In the genomic region with DNA sequence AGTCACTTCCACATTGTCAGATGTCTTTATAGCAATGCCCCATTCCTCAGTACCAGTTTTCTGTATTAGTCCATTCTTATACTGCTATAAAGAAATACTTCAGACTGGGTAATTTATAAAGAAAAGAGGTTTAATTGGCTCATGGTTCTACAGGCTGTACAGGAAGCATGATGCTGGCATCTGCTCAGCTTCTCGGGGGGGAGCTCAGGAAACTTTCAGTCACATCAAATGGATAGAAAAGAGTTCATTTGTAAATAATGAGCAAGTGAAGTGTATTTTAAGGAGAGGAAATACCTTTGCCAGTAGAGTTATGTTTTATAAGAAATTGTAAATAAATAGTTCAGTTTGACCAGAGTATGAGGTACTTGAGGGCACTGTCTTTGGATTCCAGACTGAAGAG, we compare ENCODE assay signal across 2 cellular contexts.
TF ChIP-seq lines count a peak whose summit lies in the region.

No MANE protein-coding gene starts in this region.

TF ChIP-seq in GM23338, 12 proteins besides CTCF, POLR2A, EP300 and RAD21 (continues in another document):
- no peak for TF ChIP-seq ZNF331 (CRISPR knock-in tag; IDR thresholded peaks at IDR 0.05; ENCODE audit: low read depth)
- no peak for TF ChIP-seq ZNF114 (CRISPR knock-in tag; IDR thresholded peaks at IDR 0.05)
- TF ChIP-seq EZH2phosphoT487 (IDR thresholded peaks at IDR 0.05; ENCODE audit: unreplicated experiment) = no peak
- TF ChIP-seq POLR2AphosphoS5 (IDR thresholded peaks at IDR 0.05; ENCODE audit: low read depth) = no peak
- no peak for TF ChIP-seq NANOG (IDR thresholded peaks at IDR 0.05; ENCODE audit: borderline replicate concordance)
- TF ChIP-seq, protein P1, sequence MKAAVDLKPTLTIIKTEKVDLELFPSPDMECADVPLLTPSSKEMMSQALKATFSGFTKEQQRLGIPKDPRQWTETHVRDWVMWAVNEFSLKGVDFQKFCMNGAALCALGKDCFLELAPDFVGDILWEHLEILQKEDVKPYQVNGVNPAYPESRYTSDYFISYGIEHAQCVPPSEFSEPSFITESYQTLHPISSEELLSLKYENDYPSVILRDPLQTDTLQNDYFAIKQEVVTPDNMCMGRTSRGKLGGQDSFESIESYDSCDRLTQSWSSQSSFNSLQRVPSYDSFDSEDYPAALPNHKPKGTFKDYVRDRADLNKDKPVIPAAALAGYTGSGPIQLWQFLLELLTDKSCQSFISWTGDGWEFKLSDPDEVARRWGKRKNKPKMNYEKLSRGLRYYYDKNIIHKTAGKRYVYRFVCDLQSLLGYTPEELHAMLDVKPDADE (IDR thresholded peaks at IDR 0.05) = no peak
- TF ChIP-seq, protein P2, sequence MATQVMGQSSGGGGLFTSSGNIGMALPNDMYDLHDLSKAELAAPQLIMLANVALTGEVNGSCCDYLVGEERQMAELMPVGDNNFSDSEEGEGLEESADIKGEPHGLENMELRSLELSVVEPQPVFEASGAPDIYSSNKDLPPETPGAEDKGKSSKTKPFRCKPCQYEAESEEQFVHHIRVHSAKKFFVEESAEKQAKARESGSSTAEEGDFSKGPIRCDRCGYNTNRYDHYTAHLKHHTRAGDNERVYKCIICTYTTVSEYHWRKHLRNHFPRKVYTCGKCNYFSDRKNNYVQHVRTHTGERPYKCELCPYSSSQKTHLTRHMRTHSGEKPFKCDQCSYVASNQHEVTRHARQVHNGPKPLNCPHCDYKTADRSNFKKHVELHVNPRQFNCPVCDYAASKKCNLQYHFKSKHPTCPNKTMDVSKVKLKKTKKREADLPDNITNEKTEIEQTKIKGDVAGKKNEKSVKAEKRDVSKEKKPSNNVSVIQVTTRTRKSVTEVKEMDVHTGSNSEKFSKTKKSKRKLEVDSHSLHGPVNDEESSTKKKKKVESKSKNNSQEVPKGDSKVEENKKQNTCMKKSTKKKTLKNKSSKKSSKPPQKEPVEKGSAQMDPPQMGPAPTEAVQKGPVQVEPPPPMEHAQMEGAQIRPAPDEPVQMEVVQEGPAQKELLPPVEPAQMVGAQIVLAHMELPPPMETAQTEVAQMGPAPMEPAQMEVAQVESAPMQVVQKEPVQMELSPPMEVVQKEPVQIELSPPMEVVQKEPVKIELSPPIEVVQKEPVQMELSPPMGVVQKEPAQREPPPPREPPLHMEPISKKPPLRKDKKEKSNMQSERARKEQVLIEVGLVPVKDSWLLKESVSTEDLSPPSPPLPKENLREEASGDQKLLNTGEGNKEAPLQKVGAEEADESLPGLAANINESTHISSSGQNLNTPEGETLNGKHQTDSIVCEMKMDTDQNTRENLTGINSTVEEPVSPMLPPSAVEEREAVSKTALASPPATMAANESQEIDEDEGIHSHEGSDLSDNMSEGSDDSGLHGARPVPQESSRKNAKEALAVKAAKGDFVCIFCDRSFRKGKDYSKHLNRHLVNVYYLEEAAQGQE (IDR thresholded peaks at IDR 0.05; ENCODE audit: unreplicated experiment) = no peak
- TF ChIP-seq CREB1 (CRISPR knock-in tag; IDR thresholded peaks at IDR 0.05; ENCODE audit: low read depth) = no peak
- TF ChIP-seq, protein P3, sequence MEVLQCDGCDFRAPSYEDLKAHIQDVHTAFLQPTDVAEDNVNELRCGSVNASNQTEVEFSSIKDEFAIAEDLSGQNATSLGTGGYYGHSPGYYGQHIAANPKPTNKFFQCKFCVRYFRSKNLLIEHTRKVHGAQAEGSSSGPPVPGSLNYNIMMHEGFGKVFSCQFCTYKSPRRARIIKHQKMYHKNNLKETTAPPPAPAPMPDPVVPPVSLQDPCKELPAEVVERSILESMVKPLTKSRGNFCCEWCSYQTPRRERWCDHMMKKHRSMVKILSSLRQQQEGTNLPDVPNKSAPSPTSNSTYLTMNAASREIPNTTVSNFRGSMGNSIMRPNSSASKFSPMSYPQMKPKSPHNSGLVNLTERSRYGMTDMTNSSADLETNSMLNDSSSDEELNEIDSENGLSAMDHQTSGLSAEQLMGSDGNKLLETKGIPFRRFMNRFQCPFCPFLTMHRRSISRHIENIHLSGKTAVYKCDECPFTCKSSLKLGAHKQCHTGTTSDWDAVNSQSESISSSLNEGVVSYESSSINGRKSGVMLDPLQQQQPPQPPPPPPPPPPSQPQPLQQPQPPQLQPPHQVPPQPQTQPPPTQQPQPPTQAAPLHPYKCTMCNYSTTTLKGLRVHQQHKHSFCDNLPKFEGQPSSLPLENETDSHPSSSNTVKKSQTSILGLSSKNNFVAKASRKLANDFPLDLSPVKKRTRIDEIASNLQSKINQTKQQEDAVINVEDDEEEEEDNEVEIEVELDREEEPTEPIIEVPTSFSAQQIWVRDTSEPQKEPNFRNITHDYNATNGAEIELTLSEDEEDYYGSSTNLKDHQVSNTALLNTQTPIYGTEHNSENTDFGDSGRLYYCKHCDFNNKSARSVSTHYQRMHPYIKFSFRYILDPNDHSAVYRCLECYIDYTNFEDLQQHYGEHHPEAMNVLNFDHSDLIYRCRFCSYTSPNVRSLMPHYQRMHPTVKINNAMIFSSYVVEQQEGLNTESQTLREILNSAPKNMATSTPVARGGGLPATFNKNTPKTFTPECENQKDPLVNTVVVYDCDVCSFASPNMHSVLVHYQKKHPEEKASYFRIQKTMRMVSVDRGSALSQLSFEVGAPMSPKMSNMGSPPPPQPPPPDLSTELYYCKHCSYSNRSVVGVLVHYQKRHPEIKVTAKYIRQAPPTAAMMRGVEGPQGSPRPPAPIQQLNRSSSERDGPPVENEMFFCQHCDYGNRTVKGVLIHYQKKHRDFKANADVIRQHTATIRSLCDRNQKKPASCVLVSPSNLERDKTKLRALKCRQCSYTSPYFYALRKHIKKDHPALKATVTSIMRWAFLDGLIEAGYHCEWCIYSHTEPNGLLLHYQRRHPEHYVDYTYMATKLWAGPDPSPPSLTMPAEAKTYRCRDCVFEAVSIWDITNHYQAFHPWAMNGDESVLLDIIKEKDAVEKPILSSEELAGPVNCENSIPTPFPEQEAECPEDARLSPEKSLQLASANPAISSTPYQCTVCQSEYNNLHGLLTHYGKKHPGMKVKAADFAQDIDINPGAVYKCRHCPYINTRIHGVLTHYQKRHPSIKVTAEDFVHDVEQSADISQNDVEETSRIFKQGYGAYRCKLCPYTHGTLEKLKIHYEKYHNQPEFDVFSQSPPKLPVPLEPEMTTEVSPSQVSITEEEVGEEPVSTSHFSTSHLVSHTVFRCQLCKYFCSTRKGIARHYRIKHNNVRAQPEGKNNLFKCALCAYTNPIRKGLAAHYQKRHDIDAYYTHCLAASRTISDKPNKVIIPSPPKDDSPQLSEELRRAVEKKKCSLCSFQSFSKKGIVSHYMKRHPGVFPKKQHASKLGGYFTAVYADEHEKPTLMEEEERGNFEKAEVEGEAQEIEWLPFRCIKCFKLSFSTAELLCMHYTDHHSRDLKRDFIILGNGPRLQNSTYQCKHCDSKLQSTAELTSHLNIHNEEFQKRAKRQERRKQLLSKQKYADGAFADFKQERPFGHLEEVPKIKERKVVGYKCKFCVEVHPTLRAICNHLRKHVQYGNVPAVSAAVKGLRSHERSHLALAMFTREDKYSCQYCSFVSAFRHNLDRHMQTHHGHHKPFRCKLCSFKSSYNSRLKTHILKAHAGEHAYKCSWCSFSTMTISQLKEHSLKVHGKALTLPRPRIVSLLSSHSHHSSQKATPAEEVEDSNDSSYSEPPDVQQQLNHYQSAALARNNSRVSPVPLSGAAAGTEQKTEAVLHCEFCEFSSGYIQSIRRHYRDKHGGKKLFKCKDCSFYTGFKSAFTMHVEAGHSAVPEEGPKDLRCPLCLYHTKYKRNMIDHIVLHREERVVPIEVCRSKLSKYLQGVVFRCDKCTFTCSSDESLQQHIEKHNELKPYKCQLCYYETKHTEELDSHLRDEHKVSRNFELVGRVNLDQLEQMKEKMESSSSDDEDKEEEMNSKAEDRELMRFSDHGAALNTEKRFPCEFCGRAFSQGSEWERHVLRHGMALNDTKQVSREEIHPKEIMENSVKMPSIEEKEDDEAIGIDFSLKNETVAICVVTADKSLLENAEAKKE (CRISPR knock-in tag; IDR thresholded peaks at IDR 0.05) = no peak
- no peak for TF ChIP-seq STAT1 (IDR thresholded peaks at IDR 0.05; ENCODE audit: unreplicated experiment)

TF ChIP-seq in endothelial cell of umbilical vein, 7 proteins besides CTCF, POLR2A, EP300 and RAD21:
- TF ChIP-seq FOS (IDR thresholded peaks at IDR 0.05; ENCODE audit: borderline replicate concordance, insufficient read depth, low read length) (no peak), JUN (IDR thresholded peaks at IDR 0.05; ENCODE audit: borderline replicate concordance, insufficient read depth, insufficient read length, low read depth) (no peak), GATA2 (IDR thresholded peaks at IDR 0.05; ENCODE audit: insufficient read depth, insufficient read length, low read depth, low read length) (no peak), EZH2 (IDR thresholded peaks at IDR 0.05; ENCODE audit: borderline replicate concordance, low read depth, low read length, severe bottlenecking) (no peak)
- TF ChIP-seq, protein P4, sequence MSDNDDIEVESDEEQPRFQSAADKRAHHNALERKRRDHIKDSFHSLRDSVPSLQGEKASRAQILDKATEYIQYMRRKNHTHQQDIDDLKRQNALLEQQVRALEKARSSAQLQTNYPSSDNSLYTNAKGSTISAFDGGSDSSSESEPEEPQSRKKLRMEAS (IDR thresholded peaks at IDR 0.05; ENCODE audit: insufficient read depth, insufficient read length) = no peak
TF ChIP-seq in endothelial cell of umbilical vein: peak in this region for 0.
